Comparison of ENCODE assay signal across 1 cellular context in genomic region chr7:37230221-37230620, GRCh38.
TF ChIP-seq lines count a peak whose summit lies in the region.

No MANE protein-coding gene starts in this region.

TF ChIP-seq in GM12878, 131 proteins besides CTCF, POLR2A, EP300 and RAD21:
- TF ChIP-seq USF1 (IDR thresholded peaks at IDR 0.05; ENCODE audit: borderline replicate concordance, extremely low read length, insufficient read depth, low read depth, low read length) (peak; percentile 32), ZBED1 (IDR thresholded peaks at IDR 0.05; ENCODE audit: borderline replicate concordance) (no peak), SREBF1 (IDR thresholded peaks at IDR 0.05; ENCODE audit: low read length) (no peak), EZH2 (IDR thresholded peaks at IDR 0.05; ENCODE audit: borderline replicate concordance, control insufficient read depth, low read depth, low read length) (no peak), ZNF207 (IDR thresholded peaks at IDR 0.05; ENCODE audit: borderline replicate concordance) (no peak), RELB (IDR thresholded peaks at IDR 0.05; ENCODE audit: low read depth) (no peak), CEBPB (IDR thresholded peaks at IDR 0.05; ENCODE audit: borderline replicate concordance in 1 of 2, low read depth in 2 of 2, low read length in 2 of 2) (no peak)
